In genomic region chr1:198162091-198162767, GRCh38 we compare ENCODE assay signal across 8 cellular contexts. TPM values are rescaled to one million over a fixed set of nuclear protein-coding genes. Genes with fewer than 3 reads are reported as not detected.
DNase-seq lines count a peak whose midpoint lies in the region; ATAC-seq and TF ChIP-seq lines count a peak whose summit lies in the region.

No MANE protein-coding gene starts in this region.

- no peaks in the 10 kb centered on the region for H3K9me3 ChIP-seq in right atrium auricular region

- no peaks in the 10 kb centered on the region for H3K9me3 Mint-ChIP-seq in Calu3 (ENCODE audit: low read depth, unreplicated experiment)

- no peaks in the 10 kb centered on the region for H3K36me3 ChIP-seq in right atrium auricular region

- peak overlapping the region; percentile 38 for H3K27ac Mint-ChIP-seq in Calu3 (ENCODE audit: unreplicated experiment)

- peak overlapping the region; percentile 49 to 100 for H3K27ac ChIP-seq in right atrium auricular region

- no peak overlapping the region for H3K4me3 ChIP-seq in right atrium auricular region

- BruUV-seq in Calu3 (replicated peaks; lab: Mats Ljungman, UMichigan), result no TSS peak

- ATAC-seq in GM21390 (IDR thresholded peaks at IDR 0.05; ENCODE audit: unreplicated experiment) (peak; percentile 18), esophagus mucosa (no peak), HG02981 (IDR thresholded peaks at IDR 0.05; ENCODE audit: unreplicated experiment) (no peak), HG03439 (IDR thresholded peaks at IDR 0.05; ENCODE audit: unreplicated experiment) (no peak)

- intact Hi-C loops in Calu3 (cut with micrococcal nuclease; ENCODE audit: unreplicated experiment), result no loop called here

- H3K27me3 ChIP-seq in right atrium auricular region, result no peaks in the 10 kb centered on the region

- peaks cover 38% of the 10 kb centered on the region for H3K36me3 Mint-ChIP-seq in Calu3 (ENCODE audit: insufficient read depth, unreplicated experiment)

- H3K4me3 Mint-ChIP-seq in Calu3 (ENCODE audit: low read depth, unreplicated experiment), result peak overlapping the region; percentile 33

- peaks cover 52% of the 10 kb centered on the region for H3K4me1 Mint-ChIP-seq in Calu3 (ENCODE audit: low read depth, unreplicated experiment)

- H3K27me3 Mint-ChIP-seq in Calu3 (ENCODE audit: unreplicated experiment), result no peaks in the 10 kb centered on the region

- CTCF ChIA-PET in Calu3 (lab: Charles Lee), result interaction anchor here (0.5 kb wide), 1 partner anchor 11 kb away, joined by 3 read pairs; no protein-coding TSS in a partner anchor

- TF ChIP-seq CTCF in Calu3 (IDR thresholded peaks at IDR 0.05; ENCODE audit: unreplicated experiment) (no peak), right atrium auricular region (IDR thresholded peaks at IDR 0.05) (no peak)

- peaks cover 0 to 71% of the 10 kb centered on the region in 2 donors for H3K4me1 ChIP-seq in right atrium auricular region

- no peak for DNase-seq in Calu3
- peak; percentile 75 for DNase-seq in NOMO-1 treated with DMSO at 0.1 percent for 48 hours (lab: John Stamatoyannopoulos, UW; ENCODE audit: unreplicated experiment)
- no peak for DNase-seq in right atrium auricular region (ENCODE audit: low spot score)
- no peak for DNase-seq in NCI-H345 treated with DMSO at 0.1 percent for 48 hours (lab: John Stamatoyannopoulos, UW; ENCODE audit: unreplicated experiment)

RNA-seq across cellular contexts. Expression of gene NEK7, which starts 5.4 kb away (rescaled TPM):
- total RNA-seq in Calu3 (2022), result 136 and 145 TPM in 2 replicates
- total RNA-seq in right atrium auricular region, result 100 to 1,000 TPM; 168 to 228 TPM
- 29.9 TPM for total RNA-seq in esophagus mucosa
